ENCODE assay signal across 14 cellular contexts in the genomic region with DNA sequence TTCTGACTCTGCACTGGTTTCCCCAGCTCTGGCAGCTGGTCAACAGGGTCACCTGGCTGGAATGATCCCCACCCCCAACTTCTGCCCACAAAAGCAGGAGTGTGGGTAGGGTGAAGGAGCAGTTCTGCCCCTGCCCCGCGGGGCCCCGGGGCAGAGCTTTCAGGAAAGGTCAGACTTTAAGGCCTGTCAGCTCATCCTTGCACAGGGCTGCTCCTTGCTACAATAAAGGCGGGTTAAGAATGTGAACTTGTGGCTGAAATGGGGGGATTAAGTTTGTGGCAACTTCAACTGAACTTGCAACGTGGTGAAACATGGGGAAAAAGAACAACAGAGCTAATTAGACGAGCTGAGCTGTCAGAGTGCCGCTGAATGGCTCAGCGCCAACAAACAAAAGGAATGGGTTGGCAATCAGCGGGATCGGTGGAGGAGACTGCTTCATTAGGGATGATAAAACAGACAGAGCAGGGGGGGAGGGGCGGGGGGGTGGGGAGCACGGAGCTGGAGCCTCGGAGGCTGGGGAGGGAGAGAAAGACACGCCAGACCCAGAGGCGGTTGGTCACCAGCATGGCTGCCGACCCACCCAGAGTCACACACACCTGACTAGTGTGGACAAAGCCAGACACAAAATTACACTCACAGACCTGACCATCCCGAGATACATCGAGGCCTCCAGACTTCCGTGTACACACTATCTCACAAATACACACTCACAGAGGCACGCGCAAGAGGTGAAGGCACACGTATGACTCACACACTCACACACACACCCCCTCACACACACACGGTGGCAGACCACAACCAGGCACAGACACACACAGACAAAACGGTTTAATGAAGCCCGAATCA. TPM values are rescaled to one million over a fixed set of nuclear protein-coding genes. Genes with fewer than 3 reads are reported as not detected.
A peak's percentile ranks its signal among the peaks of the same experiment; 100 is the strongest.
DNase-seq lines count a peak whose midpoint lies in the region; ATAC-seq lines count a peak whose summit lies in the region.
"Had no signal": no experiment of that assay in that cellular context is flagged by ENCODE, and none has a peak within 500 bp of the region (broad histone marks: within the 10 kb centered on the region; RNA-seq: fewer than 3 reads in every experiment).

No MANE protein-coding gene starts in this region.

- H3K27me3 Mint-ChIP-seq in activated T-helper 17 cell treated with anti-CD3 and anti-CD28 coated beads, Interleukin-2, amount 50 U/mL, for 72 hours: no peaks in the 10 kb centered on the region
- H3K27me3 Mint-ChIP-seq: activated CD8-positive, alpha-beta memory T cell treated with anti-CD3 and anti-CD28 coated beads, Interleukin-2, amount 10 ng/mL, durations not matched to agents 7 days and 5 days; activated naive CD4-positive, alpha-beta T cell treated with anti-CD3 and anti-CD28 coated beads, Interleukin-2, amount 50 U/mL, for 24 hours; IgD-negative memory B cell had no signal

- H3K4me1 Mint-ChIP-seq in activated T-helper 17 cell treated with anti-CD3 and anti-CD28 coated beads, Interleukin-2, amount 50 U/mL, for 72 hours: peaks cover 3% of the 10 kb centered on the region
- H3K4me1 Mint-ChIP-seq: activated CD8-positive, alpha-beta memory T cell treated with anti-CD3 and anti-CD28 coated beads, Interleukin-2, amount 10 ng/mL, durations not matched to agents 7 days and 5 days; IgD-negative memory B cell had no signal

- in situ Hi-C loops in ACHN (cut with HindIII; ENCODE audit: low pct_ligation_motif_present, low pct_unique_long_range_greater_than_20kb, low sequenced_read_pairs): no loop called here

- peaks cover 6% of the 10 kb centered on the region; the same call in 1 of the 2 replicates for H3K36me3 ChIP-seq in BLaER1

- H3K27me3 ChIP-seq in BLaER1: no peaks in the 10 kb centered on the region

- no peak overlapping the region; the same call in 1 of the 2 replicates for H3K27ac ChIP-seq in BLaER1

- peak overlapping the region; percentile 28 for H3K27ac Mint-ChIP-seq in activated T-helper 17 cell treated with anti-CD3 and anti-CD28 coated beads, Interleukin-2, amount 50 U/mL, for 72 hours
- H3K27ac Mint-ChIP-seq: activated CD8-positive, alpha-beta memory T cell treated with anti-CD3 and anti-CD28 coated beads, Interleukin-2, amount 10 ng/mL, durations not matched to agents 7 days and 5 days; activated naive CD4-positive, alpha-beta T cell treated with anti-CD3 and anti-CD28 coated beads, Interleukin-2, amount 50 U/mL, for 24 hours had no signal

- DNase-seq in MV-4-11 (lab: John Stamatoyannopoulos, UW) (peak; percentile 86), left kidney (ENCODE audit: low read depth, low spot score) (peak; percentile 43), ACHN (no peak), cortex of kidney (lab: John Stamatoyannopoulos, UW) (no peak)
- DNase-seq: activated CD8-positive, alpha-beta memory T cell treated with anti-CD3 and anti-CD28 coated beads, Interleukin-2, amount 10 ng/mL, durations not matched to agents 7 days and 5 days; NCI-H2107 had no signal

- H3K9ac ChIP-seq in BLaER1: no peak overlapping the region

- no peaks in the 10 kb centered on the region for H4K20me1 ChIP-seq in BLaER1

- no peaks in the 10 kb centered on the region for H3K9me3 ChIP-seq in BLaER1

- no peak for ATAC-seq in activated T-helper 17 cell treated with anti-CD3 and anti-CD28 coated beads, Interleukin-2, amount 50 U/mL, for 72 hours (replicated peaks)
- no peak for ATAC-seq in GM21717 (IDR thresholded peaks at IDR 0.05; ENCODE audit: unreplicated experiment)
- ATAC-seq in GM18868 (IDR thresholded peaks at IDR 0.05; ENCODE audit: unreplicated experiment): no peak
- ATAC-seq: activated CD8-positive, alpha-beta memory T cell treated with anti-CD3 and anti-CD28 coated beads, Interleukin-2, amount 10 ng/mL, durations not matched to agents 7 days and 5 days; sciatic nerve had no signal

- no peak overlapping the region for H3K4me3 ChIP-seq in BLaER1

- H3K4me3 Mint-ChIP-seq in activated T-helper 17 cell treated with anti-CD3 and anti-CD28 coated beads, Interleukin-2, amount 50 U/mL, for 72 hours: no peak overlapping the region
- H3K4me3 Mint-ChIP-seq: activated CD8-positive, alpha-beta memory T cell treated with anti-CD3 and anti-CD28 coated beads, Interleukin-2, amount 10 ng/mL, durations not matched to agents 7 days and 5 days; activated naive CD4-positive, alpha-beta T cell treated with anti-CD3 and anti-CD28 coated beads, Interleukin-2, amount 50 U/mL, for 24 hours; IgD-negative memory B cell had no signal

- H3K4me2 ChIP-seq in BLaER1: peak overlapping the region; percentile 61; the same call in 1 of the 2 replicates

- no peaks in the 10 kb centered on the region for H3K36me3 Mint-ChIP-seq in activated T-helper 17 cell treated with anti-CD3 and anti-CD28 coated beads, Interleukin-2, amount 50 U/mL, for 72 hours (ENCODE audit: low read depth)
- H3K36me3 Mint-ChIP-seq: activated CD8-positive, alpha-beta memory T cell treated with anti-CD3 and anti-CD28 coated beads, Interleukin-2, amount 10 ng/mL, durations not matched to agents 7 days and 5 days; activated naive CD4-positive, alpha-beta T cell treated with anti-CD3 and anti-CD28 coated beads, Interleukin-2, amount 50 U/mL, for 24 hours had no signal

- H3K9me3 Mint-ChIP-seq in activated T-helper 17 cell treated with anti-CD3 and anti-CD28 coated beads, Interleukin-2, amount 50 U/mL, for 72 hours: no peaks in the 10 kb centered on the region
- H3K9me3 Mint-ChIP-seq: activated naive CD4-positive, alpha-beta T cell treated with anti-CD3 and anti-CD28 coated beads, Interleukin-2, amount 50 U/mL, for 24 hours; IgD-negative memory B cell had no signal

- peaks cover 26% of the 10 kb centered on the region for H3K4me1 ChIP-seq in BLaER1

RNA-seq across cellular contexts. Expression of a gene that starts 50.9 kb away (rescaled TPM):
- total RNA-seq in activated T-helper 17 cell treated with anti-CD3 and anti-CD28 coated beads, Interleukin-2, amount 50 U/mL, for 72 hours: under 1 TPM; 0.06 to 0.45 TPM
- total RNA-seq: activated CD8-positive, alpha-beta memory T cell treated with anti-CD3 and anti-CD28 coated beads, Interleukin-2, amount 10 ng/mL, durations not matched to agents 7 days and 5 days; myocyte had no signal

Comparison
In these comparisons a context has a peak if more than half of its experiments do, and no peak if none do; other contexts are left out.
1. DNase-seq: peak in MV-4-11 (single experiment) and left kidney (single experiment); none in ACHN (single experiment) and cortex of kidney (single experiment).